Comparison of ENCODE assay signal across 8 cellular contexts in genomic region chr6:31834704-31835375, GRCh38. TPM values are rescaled to one million over a fixed set of nuclear protein-coding genes. Genes with fewer than 3 reads are reported as not detected.
DNase-seq lines count a peak whose midpoint lies in the region; ATAC-seq lines count a peak whose summit lies in the region.

No MANE protein-coding gene starts in this region.

- peak overlapping the region; percentile 99 for H3K27ac ChIP-seq in effector memory CD4-positive, alpha-beta T cell (ENCODE audit: insufficient read depth, low read length, poor library complexity, severe bottlenecking)
- H3K27ac ChIP-seq in mesenchymal stem cell (ENCODE audit: low read length, poor library complexity, severe bottlenecking): peak overlapping the region; percentile 95

- H3K4me1 ChIP-seq in effector memory CD4-positive, alpha-beta T cell (ENCODE audit: control insufficient read depth, insufficient read depth, low read length, poor library complexity, severe bottlenecking): peaks cover 34% of the 10 kb centered on the region
- peaks cover 22% of the 10 kb centered on the region for H3K4me1 ChIP-seq in mesenchymal stem cell (ENCODE audit: control insufficient read depth, insufficient read depth, low read depth, low read length)

- H3K4me1 Mint-ChIP-seq in activated CD8-positive, alpha-beta T cell treated with anti-CD3 and anti-CD28 coated beads, Interleukin-2, amount 10 ng/mL, durations not matched to agents 7 days and 5 days (ENCODE audit: low read depth): peaks cover 52% of the 10 kb centered on the region

- H2BK12ac ChIP-seq in mesenchymal stem cell (ENCODE audit: low read length in 2 of 2): peak overlapping the region in 1 of 2 experiments; percentile 87

- H2BK15ac ChIP-seq in mesenchymal stem cell (ENCODE audit: low read depth, poor library complexity, severe bottlenecking): peak overlapping the region; percentile 57

- no peaks in the 10 kb centered on the region for H3K9me3 ChIP-seq in effector memory CD4-positive, alpha-beta T cell (ENCODE audit: control insufficient read depth, low read length)
- no peaks in the 10 kb centered on the region for H3K9me3 ChIP-seq in mesenchymal stem cell (ENCODE audit: control insufficient read depth, low read length)

- H3K9me3 Mint-ChIP-seq in activated CD8-positive, alpha-beta T cell treated with anti-CD3 and anti-CD28 coated beads, Interleukin-2, amount 10 ng/mL, durations not matched to agents 7 days and 5 days (ENCODE audit: insufficient read depth): no peaks in the 10 kb centered on the region

- no peaks in the 10 kb centered on the region for H3K27me3 Mint-ChIP-seq in activated CD8-positive, alpha-beta T cell treated with anti-CD3 and anti-CD28 coated beads, Interleukin-2, amount 10 ng/mL, durations not matched to agents 7 days and 5 days (ENCODE audit: low read depth)

- H3K27ac Mint-ChIP-seq in activated CD8-positive, alpha-beta T cell treated with anti-CD3 and anti-CD28 coated beads, Interleukin-2, amount 10 ng/mL, durations not matched to agents 7 days and 5 days: peak overlapping the region; percentile 92

- ATAC-seq in HG02678 (IDR thresholded peaks at IDR 0.05; ENCODE audit: unreplicated experiment) (peak; percentile 24), GM21529 (IDR thresholded peaks at IDR 0.05; ENCODE audit: unreplicated experiment) (no peak)
- peak; percentile 46 for ATAC-seq in activated CD8-positive, alpha-beta T cell treated with anti-CD3 and anti-CD28 coated beads, Interleukin-2, amount 10 ng/mL, durations not matched to agents 7 days and 5 days

- WGBS in mesenchymal stem cell: under 1% methylated on average over 36 of the region's 37 CpGs

- peaks cover 8% of the 10 kb centered on the region for H3K79me1 ChIP-seq in mesenchymal stem cell (replicated peaks; ENCODE audit: low read length, poor library complexity, severe bottlenecking)

- H4K91ac ChIP-seq in mesenchymal stem cell (ENCODE audit: low read length): peak overlapping the region; percentile 99

- CTCF ChIA-PET in activated CD8-positive, alpha-beta T cell treated with anti-CD3 and anti-CD28 coated beads, Interleukin-2, amount 10 ng/mL, durations not matched to agents 7 days and 5 days (lab: Charles Lee): interaction anchor here (0.9 to 1.5 kb wide), 4 partner anchors 28 to 294 kb away, joined by 3 to 5 read pairs (median 4); partner anchors contain the start of gene NEU1

- H3K36me3 Mint-ChIP-seq in activated CD8-positive, alpha-beta T cell treated with anti-CD3 and anti-CD28 coated beads, Interleukin-2, amount 10 ng/mL, durations not matched to agents 7 days and 5 days (ENCODE audit: low read depth): peaks cover 61% of the 10 kb centered on the region

- DNase-seq in DMS79 treated with DMSO at 0.1 percent for 48 hours (lab: John Stamatoyannopoulos, UW): peak; percentile 96
- peak; percentile 85 for DNase-seq in NCI-H526 treated with DMSO at 0.1 percent for 48 hours (lab: John Stamatoyannopoulos, UW)
- DNase-seq in activated CD8-positive, alpha-beta T cell treated with anti-CD3 and anti-CD28 coated beads, Interleukin-2, amount 10 ng/mL, durations not matched to agents 7 days and 5 days: peak; percentile 82
- DNase-seq in effector memory CD4-positive, alpha-beta T cell: peak; percentile 62 to 69 (median 66)
- no peak for DNase-seq in mesenchymal stem cell
- DNase-seq in stimulated activated CD4-positive, alpha-beta T cell treated with anti-CD3 and anti-CD28 coated beads, TNF-alpha, amount 100 ng/mL, for 48 hours (ENCODE audit: low read depth in 3 of 3): peak; percentile 66 to 71 (median 70)

- H3K14ac ChIP-seq in mesenchymal stem cell (ENCODE audit: low read length in 2 of 2): peak overlapping the region in 1 of 2 experiments; percentile 100

- peak overlapping the region; percentile 97 for H2AK5ac ChIP-seq in mesenchymal stem cell (ENCODE audit: low read length, severe bottlenecking)

- peak overlapping the region; percentile 91 for H2BK5ac ChIP-seq in mesenchymal stem cell (ENCODE audit: low read depth, low read length, poor library complexity, severe bottlenecking)

- peak overlapping the region; percentile 73 for H2AFZ ChIP-seq in mesenchymal stem cell (ENCODE audit: low read depth, low read length)

- H3K4me2 ChIP-seq in mesenchymal stem cell (ENCODE audit: low read length, poor library complexity, severe bottlenecking): peak overlapping the region; percentile 98

- H3K18ac ChIP-seq in mesenchymal stem cell (ENCODE audit: low read depth in 1 of 2, low read length in 2 of 2): peak overlapping the region; percentile 100

- peak overlapping the region; percentile 98 for H3K9ac ChIP-seq in mesenchymal stem cell (ENCODE audit: low read length)

- peak overlapping the region; percentile 100 for H3K4ac ChIP-seq in mesenchymal stem cell (ENCODE audit: low read depth in 1 of 2, low read length in 2 of 2)

- H3K4me3 ChIP-seq in effector memory CD4-positive, alpha-beta T cell (ENCODE audit: insufficient read depth, low read depth, low read length, poor library complexity, severe bottlenecking): peak overlapping the region; percentile 89
- peak overlapping the region; percentile 100 for H3K4me3 ChIP-seq in mesenchymal stem cell (ENCODE audit: insufficient read depth in 1 of 2, low read depth in 1 of 2, low read length in 2 of 2)

- POLR2A ChIA-PET in activated CD8-positive, alpha-beta T cell treated with anti-CD3 and anti-CD28 coated beads, Interleukin-2, amount 10 ng/mL, durations not matched to agents 7 days and 5 days (lab: Charles Lee): interaction anchor here (1.4 to 3.1 kb wide), 7 partner anchors 9 to 170 kb away, joined by 4 to 10 read pairs (median 7); partner anchors contain the start of genes ABHD16A, CLIC1, CSNK2B and GPANK1

- peak overlapping the region; percentile 98 for H3K4me3 Mint-ChIP-seq in activated CD8-positive, alpha-beta T cell treated with anti-CD3 and anti-CD28 coated beads, Interleukin-2, amount 10 ng/mL, durations not matched to agents 7 days and 5 days

- H4K8ac ChIP-seq in mesenchymal stem cell (ENCODE audit: low read length): peak overlapping the region; percentile 98

- H3K36me3 ChIP-seq in effector memory CD4-positive, alpha-beta T cell (ENCODE audit: control insufficient read depth, insufficient read depth, low read length): peaks cover 15% of the 10 kb centered on the region
- H3K36me3 ChIP-seq in mesenchymal stem cell (ENCODE audit: control insufficient read depth in 1 of 2, insufficient read depth in 2 of 2, low read depth in 1 of 2, low read length in 2 of 2): peaks cover 26 to 38% of the 10 kb centered on the region in 2 experiments

- H3K23ac ChIP-seq in mesenchymal stem cell (ENCODE audit: low read length in 2 of 2): peak overlapping the region in 1 of 2 experiments; percentile 100

- H2BK120ac ChIP-seq in mesenchymal stem cell (ENCODE audit: low read depth, low read length): peak overlapping the region; percentile 65

- H3K27me3 ChIP-seq in effector memory CD4-positive, alpha-beta T cell (replicated peaks; ENCODE audit: control insufficient read depth, insufficient read depth, low read length, poor library complexity, severe bottlenecking): no peaks in the 10 kb centered on the region
- no peaks in the 10 kb centered on the region for H3K27me3 ChIP-seq in mesenchymal stem cell (ENCODE audit: control insufficient read depth in 1 of 2, insufficient read depth in 1 of 2, low read length in 2 of 2)

RNA-seq across cellular contexts. Expression of gene HSPA1B, which starts 7.3 kb away (rescaled TPM):
- 10 to 100 TPM; 84.6 to 87.1 TPM for total RNA-seq in activated CD8-positive, alpha-beta T cell treated with anti-CD3 and anti-CD28 coated beads, Interleukin-2, amount 10 ng/mL, durations not matched to agents 7 days and 5 days
- polyA plus RNA-seq in mesenchymal stem cell (2013, experiment 1 of 2): 29.0 TPM
- 26.7 TPM for polyA plus RNA-seq in mesenchymal stem cell (2013, experiment 2 of 2)

RNA-seq across cellular contexts. Expression of gene HSPA1A, which starts 19.5 kb away (rescaled TPM):
- 10 to 100 TPM; 75.6 to 75.7 TPM for total RNA-seq in activated CD8-positive, alpha-beta T cell treated with anti-CD3 and anti-CD28 coated beads, Interleukin-2, amount 10 ng/mL, durations not matched to agents 7 days and 5 days
- polyA plus RNA-seq in mesenchymal stem cell (2013, experiment 1 of 2): 42.7 TPM
- polyA plus RNA-seq in mesenchymal stem cell (2013, experiment 2 of 2): 44.5 TPM

RNA-seq across cellular contexts. Expression of gene HSPA1L, which starts 19.8 kb away (rescaled TPM):
- total RNA-seq in activated CD8-positive, alpha-beta T cell treated with anti-CD3 and anti-CD28 coated beads, Interleukin-2, amount 10 ng/mL, durations not matched to agents 7 days and 5 days: 1 to 10 TPM; 3.0 to 3.1 TPM
- 0.70 TPM for polyA plus RNA-seq in mesenchymal stem cell (2013, experiment 1 of 2)
- polyA plus RNA-seq in mesenchymal stem cell (2013, experiment 2 of 2): 0.64 TPM

RNA-seq across cellular contexts. Expression of gene NEU1, which starts 27.8 kb away (rescaled TPM):
- 10 to 100 TPM; 16.5 to 17.8 TPM for total RNA-seq in activated CD8-positive, alpha-beta T cell treated with anti-CD3 and anti-CD28 coated beads, Interleukin-2, amount 10 ng/mL, durations not matched to agents 7 days and 5 days
- 140 TPM for polyA plus RNA-seq in mesenchymal stem cell (2013, experiment 1 of 2)
- polyA plus RNA-seq in mesenchymal stem cell (2013, experiment 2 of 2): 145 TPM

RNA-seq across cellular contexts. Expression of gene LSM2, which starts 28.1 kb away (rescaled TPM):
- 100 to 1,000 TPM; 123 to 128 TPM for total RNA-seq in activated CD8-positive, alpha-beta T cell treated with anti-CD3 and anti-CD28 coated beads, Interleukin-2, amount 10 ng/mL, durations not matched to agents 7 days and 5 days
- 56.3 TPM for polyA plus RNA-seq in mesenchymal stem cell (2013, experiment 1 of 2)
- 60.3 TPM for polyA plus RNA-seq in mesenchymal stem cell (2013, experiment 2 of 2)
